In the genomic region with DNA sequence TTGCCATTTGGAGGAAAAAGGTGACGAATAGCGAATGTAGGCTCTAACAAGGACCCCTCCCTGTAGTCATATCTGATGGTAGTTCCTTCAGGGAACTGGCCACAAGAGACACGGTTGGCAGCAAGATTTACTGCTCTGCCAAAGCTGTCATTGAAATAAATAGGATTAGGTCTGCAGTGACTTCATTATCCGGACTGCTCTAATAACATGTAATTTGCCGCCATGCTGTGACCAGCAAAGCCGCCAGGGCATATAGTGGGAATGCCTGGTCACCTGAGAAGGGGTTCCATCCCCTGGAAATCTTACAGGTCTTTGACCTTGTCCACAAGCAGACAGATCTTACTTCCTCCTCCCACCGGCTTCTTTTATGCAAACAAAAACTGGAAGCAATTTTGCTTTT, we compare ENCODE assay signal across 1 cellular context.
A peak's percentile ranks its signal among the peaks of the same experiment; 100 is the strongest.
TF ChIP-seq lines count a peak whose summit lies in the region.

No MANE protein-coding gene starts in this region.

TF ChIP-seq in K562, 482 proteins besides CTCF, POLR2A, EP300 and RAD21 (continued from another document):
- TF ChIP-seq, protein P1, sequence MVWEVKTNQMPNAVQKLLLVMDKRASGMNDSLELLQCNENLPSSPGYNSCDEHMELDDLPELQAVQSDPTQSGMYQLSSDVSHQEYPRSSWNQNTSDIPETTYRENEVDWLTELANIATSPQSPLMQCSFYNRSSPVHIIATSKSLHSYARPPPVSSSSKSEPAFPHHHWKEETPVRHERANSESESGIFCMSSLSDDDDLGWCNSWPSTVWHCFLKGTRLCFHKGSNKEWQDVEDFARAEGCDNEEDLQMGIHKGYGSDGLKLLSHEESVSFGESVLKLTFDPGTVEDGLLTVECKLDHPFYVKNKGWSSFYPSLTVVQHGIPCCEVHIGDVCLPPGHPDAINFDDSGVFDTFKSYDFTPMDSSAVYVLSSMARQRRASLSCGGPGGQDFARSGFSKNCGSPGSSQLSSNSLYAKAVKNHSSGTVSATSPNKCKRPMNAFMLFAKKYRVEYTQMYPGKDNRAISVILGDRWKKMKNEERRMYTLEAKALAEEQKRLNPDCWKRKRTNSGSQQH (CRISPR knock-in tag; IDR thresholded peaks at IDR 0.05) = no peak
- no peak for TF ChIP-seq RFX1 (IDR thresholded peaks at IDR 0.05)
- no peak for TF ChIP-seq HNRNPL (IDR thresholded peaks at IDR 0.05; ENCODE audit: low read depth, low read length)
- TF ChIP-seq PTRF (tag; IDR thresholded peaks at IDR 0.05) = no peak
- TF ChIP-seq, protein P2, sequence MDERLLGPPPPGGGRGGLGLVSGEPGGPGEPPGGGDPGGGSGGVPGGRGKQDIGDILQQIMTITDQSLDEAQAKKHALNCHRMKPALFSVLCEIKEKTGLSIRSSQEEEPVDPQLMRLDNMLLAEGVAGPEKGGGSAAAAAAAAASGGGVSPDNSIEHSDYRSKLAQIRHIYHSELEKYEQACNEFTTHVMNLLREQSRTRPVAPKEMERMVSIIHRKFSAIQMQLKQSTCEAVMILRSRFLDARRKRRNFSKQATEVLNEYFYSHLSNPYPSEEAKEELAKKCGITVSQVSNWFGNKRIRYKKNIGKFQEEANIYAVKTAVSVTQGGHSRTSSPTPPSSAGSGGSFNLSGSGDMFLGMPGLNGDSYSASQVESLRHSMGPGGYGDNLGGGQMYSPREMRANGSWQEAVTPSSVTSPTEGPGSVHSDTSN (CRISPR knock-in tag; IDR thresholded peaks at IDR 0.05; ENCODE audit: low read depth) = no peak
- TF ChIP-seq, protein P2 (tag; conservative IDR thresholded peaks at IDR 0.05; ENCODE audit: low read depth) = peak; percentile 91
- no peak for TF ChIP-seq ZSCAN32 (CRISPR knock-in tag; IDR thresholded peaks at IDR 0.05)
- no peak for TF ChIP-seq SLC30A9 (CRISPR knock-in tag; IDR thresholded peaks at IDR 0.05)
- TF ChIP-seq TFAM (CRISPR knock-in tag; conservative IDR thresholded peaks at IDR 0.05) = no peak
- no peak for TF ChIP-seq ETS2 (tag; IDR thresholded peaks at IDR 0.05; ENCODE audit: borderline replicate concordance, poor library complexity, severe bottlenecking)
- TF ChIP-seq BRCA1 (IDR thresholded peaks at IDR 0.05) = no peak
- no peak for TF ChIP-seq BRCA1 (CRISPR knock-in tag; IDR thresholded peaks at IDR 0.05)
- TF ChIP-seq MEIS2 (IDR thresholded peaks at IDR 0.05; ENCODE audit: partially characterized antibody) = peak; percentile 93
- TF ChIP-seq JUN (IDR thresholded peaks at IDR 0.05; ENCODE audit: borderline replicate concordance, low read depth, low read length) = no peak
- TF ChIP-seq JUN (CRISPR knock-in tag; IDR thresholded peaks at IDR 0.05; ENCODE audit: borderline replicate concordance) = no peak
- no peak for TF ChIP-seq NFIC (IDR thresholded peaks at IDR 0.05)
- TF ChIP-seq CREB3L1 (IDR thresholded peaks at IDR 0.05; ENCODE audit: borderline replicate concordance, low read depth) = no peak
- TF ChIP-seq, protein P3, sequence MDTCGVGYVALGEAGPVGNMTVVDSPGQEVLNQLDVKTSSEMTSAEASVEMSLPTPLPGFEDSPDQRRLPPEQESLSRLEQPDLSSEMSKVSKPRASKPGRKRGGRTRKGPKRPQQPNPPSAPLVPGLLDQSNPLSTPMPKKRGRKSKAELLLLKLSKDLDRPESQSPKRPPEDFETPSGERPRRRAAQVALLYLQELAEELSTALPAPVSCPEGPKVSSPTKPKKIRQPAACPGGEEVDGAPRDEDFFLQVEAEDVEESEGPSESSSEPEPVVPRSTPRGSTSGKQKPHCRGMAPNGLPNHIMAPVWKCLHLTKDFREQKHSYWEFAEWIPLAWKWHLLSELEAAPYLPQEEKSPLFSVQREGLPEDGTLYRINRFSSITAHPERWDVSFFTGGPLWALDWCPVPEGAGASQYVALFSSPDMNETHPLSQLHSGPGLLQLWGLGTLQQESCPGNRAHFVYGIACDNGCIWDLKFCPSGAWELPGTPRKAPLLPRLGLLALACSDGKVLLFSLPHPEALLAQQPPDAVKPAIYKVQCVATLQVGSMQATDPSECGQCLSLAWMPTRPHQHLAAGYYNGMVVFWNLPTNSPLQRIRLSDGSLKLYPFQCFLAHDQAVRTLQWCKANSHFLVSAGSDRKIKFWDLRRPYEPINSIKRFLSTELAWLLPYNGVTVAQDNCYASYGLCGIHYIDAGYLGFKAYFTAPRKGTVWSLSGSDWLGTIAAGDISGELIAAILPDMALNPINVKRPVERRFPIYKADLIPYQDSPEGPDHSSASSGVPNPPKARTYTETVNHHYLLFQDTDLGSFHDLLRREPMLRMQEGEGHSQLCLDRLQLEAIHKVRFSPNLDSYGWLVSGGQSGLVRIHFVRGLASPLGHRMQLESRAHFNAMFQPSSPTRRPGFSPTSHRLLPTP (IDR thresholded peaks at IDR 0.05; ENCODE audit: borderline replicate concordance, extremely low read depth, insufficient read length) = no peak
- peak; percentile 71 for TF ChIP-seq PKNOX1 (IDR thresholded peaks at IDR 0.05)
- no peak for TF ChIP-seq THRAP3 (IDR thresholded peaks at IDR 0.05; ENCODE audit: borderline replicate concordance)
- TF ChIP-seq, protein P4, sequence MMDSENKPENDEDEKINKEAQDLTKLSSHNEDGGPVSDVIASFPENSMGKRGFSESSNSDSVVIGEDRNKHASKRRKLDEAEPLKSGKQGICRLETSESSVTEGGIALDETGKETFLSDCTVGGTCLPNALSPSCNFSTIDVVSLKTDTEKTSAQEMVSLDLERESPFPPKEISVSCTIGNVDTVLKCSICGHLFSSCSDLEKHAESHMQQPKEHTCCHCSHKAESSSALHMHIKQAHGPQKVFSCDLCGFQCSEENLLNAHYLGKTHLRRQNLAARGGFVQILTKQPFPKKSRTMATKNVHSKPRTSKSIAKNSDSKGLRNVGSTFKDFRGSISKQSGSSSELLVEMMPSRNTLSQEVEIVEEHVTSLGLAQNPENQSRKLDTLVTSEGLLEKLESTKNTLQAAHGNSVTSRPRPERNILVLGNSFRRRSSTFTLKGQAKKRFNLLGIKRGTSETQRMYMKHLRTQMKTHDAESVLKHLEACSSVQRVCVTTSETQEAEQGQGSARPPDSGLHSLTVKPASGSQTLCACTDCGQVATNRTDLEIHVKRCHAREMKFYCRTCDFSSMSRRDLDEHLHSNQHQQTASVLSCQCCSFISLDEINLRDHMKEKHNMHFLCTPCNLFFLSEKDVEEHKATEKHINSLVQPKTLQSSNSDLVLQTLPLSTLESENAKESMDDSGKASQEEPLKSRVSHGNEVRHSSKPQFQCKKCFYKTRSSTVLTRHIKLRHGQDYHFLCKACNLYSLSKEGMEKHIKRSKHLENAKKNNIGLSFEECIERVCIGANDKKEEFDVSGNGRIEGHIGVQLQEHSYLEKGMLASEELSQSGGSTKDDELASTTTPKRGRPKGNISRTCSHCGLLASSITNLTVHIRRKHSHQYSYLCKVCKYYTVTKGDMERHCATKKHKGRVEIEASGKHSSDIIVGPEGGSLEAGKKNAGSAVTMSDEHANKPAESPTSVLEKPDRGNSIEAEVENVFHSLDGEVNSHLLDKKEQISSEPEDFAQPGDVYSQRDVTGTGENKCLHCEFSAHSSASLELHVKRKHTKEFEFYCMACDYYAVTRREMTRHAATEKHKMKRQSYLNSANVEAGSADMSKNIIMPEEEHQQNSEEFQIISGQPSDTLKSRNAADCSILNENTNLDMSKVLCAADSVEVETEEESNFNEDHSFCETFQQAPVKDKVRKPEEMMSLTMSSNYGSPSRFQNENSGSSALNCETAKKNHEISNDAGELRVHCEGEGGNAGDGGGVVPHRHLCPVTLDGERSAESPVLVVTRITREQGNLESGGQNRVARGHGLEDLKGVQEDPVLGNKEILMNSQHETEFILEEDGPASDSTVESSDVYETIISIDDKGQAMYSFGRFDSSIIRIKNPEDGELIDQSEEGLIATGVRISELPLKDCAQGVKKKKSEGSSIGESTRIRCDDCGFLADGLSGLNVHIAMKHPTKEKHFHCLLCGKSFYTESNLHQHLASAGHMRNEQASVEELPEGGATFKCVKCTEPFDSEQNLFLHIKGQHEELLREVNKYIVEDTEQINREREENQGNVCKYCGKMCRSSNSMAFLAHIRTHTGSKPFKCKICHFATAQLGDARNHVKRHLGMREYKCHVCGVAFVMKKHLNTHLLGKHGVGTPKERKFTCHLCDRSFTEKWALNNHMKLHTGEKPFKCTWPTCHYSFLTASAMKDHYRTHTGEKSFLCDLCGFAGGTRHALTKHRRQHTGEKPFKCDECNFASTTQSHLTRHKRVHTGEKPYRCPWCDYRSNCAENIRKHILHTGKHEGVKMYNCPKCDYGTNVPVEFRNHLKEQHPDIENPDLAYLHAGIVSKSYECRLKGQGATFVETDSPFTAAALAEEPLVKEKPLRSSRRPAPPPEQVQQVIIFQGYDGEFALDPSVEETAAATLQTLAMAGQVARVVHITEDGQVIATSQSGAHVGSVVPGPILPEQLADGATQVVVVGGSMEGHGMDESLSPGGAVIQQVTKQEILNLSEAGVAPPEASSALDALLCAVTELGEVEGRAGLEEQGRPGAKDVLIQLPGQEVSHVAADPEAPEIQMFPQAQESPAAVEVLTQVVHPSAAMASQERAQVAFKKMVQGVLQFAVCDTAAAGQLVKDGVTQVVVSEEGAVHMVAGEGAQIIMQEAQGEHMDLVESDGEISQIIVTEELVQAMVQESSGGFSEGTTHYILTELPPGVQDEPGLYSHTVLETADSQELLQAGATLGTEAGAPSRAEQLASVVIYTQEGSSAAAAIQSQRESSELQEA (IDR thresholded peaks at IDR 0.05; ENCODE audit: low read depth) = no peak
TF ChIP-seq in K562: peak in this region for 3.
